In the genomic region with DNA sequence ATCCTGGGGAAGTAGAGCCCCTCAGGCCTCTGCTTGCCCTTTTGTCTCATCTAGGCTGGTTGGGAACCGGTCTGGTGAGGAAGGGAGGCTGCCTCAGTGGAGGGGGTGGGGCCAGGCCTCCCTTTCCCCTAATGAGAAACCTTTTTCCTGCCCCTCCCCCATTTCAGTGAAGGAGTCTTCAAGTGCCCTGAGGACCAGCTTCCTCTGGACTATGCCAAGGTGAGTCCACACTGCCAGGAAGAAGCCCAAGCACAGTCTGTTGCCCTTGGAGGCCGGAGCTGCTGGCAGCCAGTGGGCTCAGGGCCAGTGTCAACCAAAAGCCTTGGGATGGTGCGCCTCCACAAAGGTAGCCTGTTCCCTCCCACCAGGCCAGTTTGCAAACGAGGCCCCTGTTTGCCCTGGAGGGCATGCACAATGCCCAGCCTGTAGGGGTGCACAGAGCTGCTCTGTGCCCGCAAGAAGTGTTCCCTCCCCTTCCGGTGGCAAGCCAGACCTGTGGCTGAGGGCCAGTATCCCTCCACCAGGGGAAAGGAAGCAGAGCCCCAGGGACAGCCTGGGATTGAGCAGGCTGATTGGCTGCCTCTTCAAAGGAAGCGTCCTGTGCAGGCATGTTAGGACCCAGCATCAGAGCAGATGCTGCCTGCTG, we compare ENCODE assay signal across 9 cellular contexts. TPM values are rescaled to one million over a fixed set of nuclear protein-coding genes. Genes with fewer than 3 reads are reported as not detected.
A peak's percentile ranks its signal among the peaks of the same experiment; 100 is the strongest.
DNase-seq lines count a peak whose midpoint lies in the region; ATAC-seq and TF ChIP-seq lines count a peak whose summit lies in the region.
"Had no signal": no experiment of that assay in that cellular context is flagged by ENCODE, and none has a peak within 500 bp of the region (broad histone marks: within the 10 kb centered on the region; RNA-seq: fewer than 3 reads in every experiment).

No MANE protein-coding gene starts in this region.

- ATAC-seq in lung (ENCODE audit: insufficient read depth, low FRiP score), result peak; percentile 7
- ATAC-seq in GM18870 (IDR thresholded peaks at IDR 0.05; ENCODE audit: unreplicated experiment), result no peak

- DNase-seq in activated CD4-positive, alpha-beta memory T cell treated with anti-CD3 and anti-CD28 coated beads for 36 hours, result no peak
- DNase-seq in activated CD4-positive, alpha-beta memory T cell treated with anti-CD3 and anti-CD28 coated beads, Interleukin-2, amount 10 ng/mL, durations not matched to agents 7 days and 5 days, result no peak
- no peak for DNase-seq in astrocyte of the cerebellum (ENCODE audit: low read depth)
- DNase-seq in lung (ENCODE audit: low spot score), result peak; percentile 91
- DNase-seq in type B pancreatic cell (ENCODE audit: extremely low spot score, unreplicated experiment), result no peak
- no peak for DNase-seq in NCI-H2227 (lab: John Stamatoyannopoulos, UW; ENCODE audit: unreplicated experiment)
- DNase-seq in HCEC 1CT, result no peak
- DNase-seq: stimulated activated CD4-positive, alpha-beta T cell treated with anti-CD3 and anti-CD28 coated beads, Interleukin-12 subunit alpha, Interleukin-12 subunit beta, amount 100 ng/mL, for 4 hours had no signal

- H3K4me3 ChIP-seq in astrocyte of the cerebellum (ENCODE audit: low read depth, low read length) (peak overlapping the region; percentile 65), lung (no peak overlapping the region)

- CTCF ChIA-PET in activated CD4-positive, alpha-beta memory T cell treated with anti-CD3 and anti-CD28 coated beads for 36 hours (lab: Charles Lee), result interaction anchor here (0.5 to 16.9 kb wide), 6 partner anchors 16 to 62 kb away, joined by 3 to 632 read pairs (median 4); a partner anchor contains a TSS
- CTCF ChIA-PET in activated CD4-positive, alpha-beta memory T cell treated with anti-CD3 and anti-CD28 coated beads, Interleukin-2, amount 10 ng/mL, durations not matched to agents 7 days and 5 days (lab: Charles Lee), result interaction anchor here (1.0 to 17.2 kb wide), 2 partner anchors 21 to 25 kb away, joined by 3 to 458 read pairs; a partner anchor contains a TSS

- no peaks in the 10 kb centered on the region for H3K9me3 ChIP-seq in lung (ENCODE audit: control insufficient read depth in 2 of 2, insufficient read depth in 1 of 2, low read length in 1 of 2)

- peak overlapping the region in 1 of 2 donors; percentile 86 for H3K27ac ChIP-seq in lung (ENCODE audit: low read depth in 1 of 2, low read length in 1 of 2)

- in situ Hi-C loops in astrocyte of the cerebellum (cut with HindIII; ENCODE audit: low sequenced_read_pairs), result loop anchor here (5.0 kb wide), 1 partner anchor 40 kb away; no protein-coding TSS in a partner anchor

- TF ChIP-seq CTCF in astrocyte of the cerebellum (IDR thresholded peaks at IDR 0.05; ENCODE audit: low read depth, low read length, missing control alignments) (no peak), lung (IDR thresholded peaks at IDR 0.05; ENCODE audit: control extremely low read depth, extremely low read depth) (no peak), type B pancreatic cell (conservative IDR thresholded peaks at IDR 0.05) (no peak)

- no peaks in the 10 kb centered on the region for H3K27me3 Mint-ChIP-seq in activated CD4-positive, alpha-beta memory T cell treated with anti-CD3 and anti-CD28 coated beads for 36 hours
- H3K27me3 Mint-ChIP-seq in activated CD4-positive, alpha-beta memory T cell treated with anti-CD3 and anti-CD28 coated beads, Interleukin-2, amount 10 ng/mL, durations not matched to agents 7 days and 5 days, result no peaks in the 10 kb centered on the region
- no peaks in the 10 kb centered on the region for H3K27me3 Mint-ChIP-seq in type B pancreatic cell

- H3K9me3 Mint-ChIP-seq in activated CD4-positive, alpha-beta memory T cell treated with anti-CD3 and anti-CD28 coated beads for 36 hours, result no peaks in the 10 kb centered on the region
- H3K9me3 Mint-ChIP-seq in activated CD4-positive, alpha-beta memory T cell treated with anti-CD3 and anti-CD28 coated beads, Interleukin-2, amount 10 ng/mL, durations not matched to agents 7 days and 5 days, result no peaks in the 10 kb centered on the region
- H3K9me3 Mint-ChIP-seq in type B pancreatic cell, result no peaks in the 10 kb centered on the region

- 39 to 65% methylated on average over 6 to 7 of the region's 7 CpGs for WGBS in lung, 2 donors

- peaks cover 39% of the 10 kb centered on the region for H3K36me3 Mint-ChIP-seq in activated CD4-positive, alpha-beta memory T cell treated with anti-CD3 and anti-CD28 coated beads for 36 hours
- H3K36me3 Mint-ChIP-seq in activated CD4-positive, alpha-beta memory T cell treated with anti-CD3 and anti-CD28 coated beads, Interleukin-2, amount 10 ng/mL, durations not matched to agents 7 days and 5 days (ENCODE audit: low read depth), result peaks cover 35% of the 10 kb centered on the region
- peaks cover 9% of the 10 kb centered on the region for H3K36me3 Mint-ChIP-seq in type B pancreatic cell

- peaks cover 0 to 16% of the 10 kb centered on the region in 2 donors for H3K4me1 ChIP-seq in lung (ENCODE audit: control insufficient read depth in 2 of 2, insufficient read depth in 2 of 2, low read length in 2 of 2)

- no peak overlapping the region for H3K4me3 Mint-ChIP-seq in activated CD4-positive, alpha-beta memory T cell treated with anti-CD3 and anti-CD28 coated beads for 36 hours
- H3K4me3 Mint-ChIP-seq in activated CD4-positive, alpha-beta memory T cell treated with anti-CD3 and anti-CD28 coated beads, Interleukin-2, amount 10 ng/mL, durations not matched to agents 7 days and 5 days, result no peak overlapping the region
- peak overlapping the region; percentile 95 for H3K4me3 Mint-ChIP-seq in type B pancreatic cell

- peak overlapping the region; percentile 24 for H3K27ac Mint-ChIP-seq in activated CD4-positive, alpha-beta memory T cell treated with anti-CD3 and anti-CD28 coated beads for 36 hours
- H3K27ac Mint-ChIP-seq in activated CD4-positive, alpha-beta memory T cell treated with anti-CD3 and anti-CD28 coated beads, Interleukin-2, amount 10 ng/mL, durations not matched to agents 7 days and 5 days, result no peak overlapping the region
- H3K27ac Mint-ChIP-seq in type B pancreatic cell, result peak overlapping the region; percentile 98

- H3K4me1 Mint-ChIP-seq in activated CD4-positive, alpha-beta memory T cell treated with anti-CD3 and anti-CD28 coated beads for 36 hours (ENCODE audit: low read depth), result peaks cover 30% of the 10 kb centered on the region
- peaks cover 38% of the 10 kb centered on the region for H3K4me1 Mint-ChIP-seq in activated CD4-positive, alpha-beta memory T cell treated with anti-CD3 and anti-CD28 coated beads, Interleukin-2, amount 10 ng/mL, durations not matched to agents 7 days and 5 days
- peaks cover 6% of the 10 kb centered on the region for H3K4me1 Mint-ChIP-seq in type B pancreatic cell (ENCODE audit: unreplicated experiment)

- H3K27me3 ChIP-seq in lung (ENCODE audit: control insufficient read depth, insufficient read depth), result no peaks in the 10 kb centered on the region

- intact Hi-C loops in activated CD4-positive, alpha-beta memory T cell treated with anti-CD3 and anti-CD28 coated beads for 36 hours (cut with micrococcal nuclease), result no loop called here

- peaks cover 0 to 14% of the 10 kb centered on the region in 2 donors for H3K36me3 ChIP-seq in lung (ENCODE audit: control insufficient read depth in 2 of 2, insufficient read depth in 2 of 2, low read length in 2 of 2)

- POLR2A ChIA-PET in activated CD4-positive, alpha-beta memory T cell treated with anti-CD3 and anti-CD28 coated beads for 36 hours (lab: Charles Lee), result interaction anchor here (2.6 to 13.5 kb wide), 3 partner anchors 18 to 27 kb away, joined by 8 to 202 read pairs (median 10); a partner anchor contains a TSS
- POLR2A ChIA-PET in activated CD4-positive, alpha-beta memory T cell treated with anti-CD3 and anti-CD28 coated beads, Interleukin-2, amount 10 ng/mL, durations not matched to agents 7 days and 5 days (lab: Charles Lee), result interaction anchor here (0.9 to 16.8 kb wide), 4 partner anchors 14 to 103 kb away, joined by 3 to 426 read pairs (median 4); a partner anchor contains a TSS

RNA-seq across cellular contexts. Expression of a gene that starts 3.4 kb away (rescaled TPM):
- total RNA-seq in activated CD4-positive, alpha-beta memory T cell treated with anti-CD3 and anti-CD28 coated beads for 36 hours, result 10 to 100 TPM; 83.0 to 83.9 TPM
- 10 to 100 TPM; 55.3 to 57.2 TPM for total RNA-seq in activated CD4-positive, alpha-beta memory T cell treated with anti-CD3 and anti-CD28 coated beads, Interleukin-2, amount 10 ng/mL, durations not matched to agents 7 days and 5 days
- total RNA-seq in lung, result 10 to 100 TPM; 35.7 to 92.4 TPM
- 10 to 100 TPM; 51.9 to 56.3 TPM for polyA plus RNA-seq in lung
- total RNA-seq in type B pancreatic cell (ENCODE audit: low replicate concordance), result 219 and 327 TPM in 2 replicates

RNA-seq across cellular contexts. Expression of a gene that starts 18.6 kb away (rescaled TPM):
- 1 to 10 TPM; 3.4 to 4.0 TPM for total RNA-seq in activated CD4-positive, alpha-beta memory T cell treated with anti-CD3 and anti-CD28 coated beads for 36 hours
- 1 to 10 TPM; 2.5 to 3.5 TPM for total RNA-seq in activated CD4-positive, alpha-beta memory T cell treated with anti-CD3 and anti-CD28 coated beads, Interleukin-2, amount 10 ng/mL, durations not matched to agents 7 days and 5 days
- total RNA-seq in lung (10 to 100 TPM in 1 of 2 donors, 1 to 10 TPM in 1; 5.7 to 14.7 TPM), type B pancreatic cell (ENCODE audit: low replicate concordance) (8.7 and 9.5 TPM in 2 replicates)
- polyA plus RNA-seq in lung, result 1 to 10 TPM; 5.1 to 9.2 TPM

RNA-seq across cellular contexts. Expression of a gene that starts 21.1 kb away (rescaled TPM):
- total RNA-seq in activated CD4-positive, alpha-beta memory T cell treated with anti-CD3 and anti-CD28 coated beads for 36 hours, result 1 to 10 TPM; 9.1 to 9.5 TPM
- 1 to 10 TPM; 1.4 to 2.3 TPM for total RNA-seq in activated CD4-positive, alpha-beta memory T cell treated with anti-CD3 and anti-CD28 coated beads, Interleukin-2, amount 10 ng/mL, durations not matched to agents 7 days and 5 days
- total RNA-seq in lung (10 to 100 TPM in 1 of 2 donors, 1 to 10 TPM in 1; 3.8 to 32.0 TPM), type B pancreatic cell (ENCODE audit: low replicate concordance) (18.6 and 40.2 TPM in 2 replicates)
- polyA plus RNA-seq in lung, result 10 to 100 TPM; 25.4 to 42.0 TPM

RNA-seq across cellular contexts. Expression of a gene that starts 27.4 kb away (rescaled TPM):
- 1,000 to 10,000 TPM; 2,357 to 2,419 TPM for total RNA-seq in activated CD4-positive, alpha-beta memory T cell treated with anti-CD3 and anti-CD28 coated beads for 36 hours
- total RNA-seq in activated CD4-positive, alpha-beta memory T cell treated with anti-CD3 and anti-CD28 coated beads, Interleukin-2, amount 10 ng/mL, durations not matched to agents 7 days and 5 days, result 1,000 to 10,000 TPM; 1,962 to 2,028 TPM
- 1,000 to 10,000 TPM in 1 of 2 donors, 100 to 1,000 TPM in 1; 528 to 1,109 TPM for total RNA-seq in lung
- 1,000 to 10,000 TPM in 1 of 2 donors, 100 to 1,000 TPM in 1; 955 to 1,200 TPM for polyA plus RNA-seq in lung
- total RNA-seq in type B pancreatic cell (ENCODE audit: low replicate concordance), result 1,717 and 1,950 TPM in 2 replicates

RNA-seq across cellular contexts. Expression of a gene that starts 29.5 kb away (rescaled TPM):
- 1 to 10 TPM; 4.9 to 6.6 TPM for total RNA-seq in activated CD4-positive, alpha-beta memory T cell treated with anti-CD3 and anti-CD28 coated beads for 36 hours
- 1 to 10 TPM; 6.5 to 7.4 TPM for total RNA-seq in activated CD4-positive, alpha-beta memory T cell treated with anti-CD3 and anti-CD28 coated beads, Interleukin-2, amount 10 ng/mL, durations not matched to agents 7 days and 5 days
- total RNA-seq in lung (10 to 100 TPM; 77.8 to 91.8 TPM), type B pancreatic cell (ENCODE audit: low replicate concordance) (54.2 and 133 TPM in 2 replicates)
- 100 to 1,000 TPM; 103 TPM for polyA plus RNA-seq in lung
